ENCODE assay signal across 21 cellular contexts in genomic region chr6:17457405-17457804, GRCh38.
A peak's percentile ranks its signal among the peaks of the same experiment; 100 is the strongest.
DNase-seq lines count a peak whose midpoint lies in the region; ATAC-seq, FAIRE-seq and TF ChIP-seq lines count a peak whose summit lies in the region.
"Had no signal": no experiment of that assay in that cellular context is flagged by ENCODE, and none has a peak within 500 bp of the region (broad histone marks: within the 10 kb centered on the region; RNA-seq: fewer than 3 reads in every experiment).

No MANE protein-coding gene starts in this region.

- H3K9ac ChIP-seq in IMR-90 (ENCODE audit: low read depth, low read length) (no peak overlapping the region), astrocyte (ENCODE audit: low read length) (no peak overlapping the region), SK-N-SH (no peak overlapping the region)

- H3K27ac ChIP-seq in IMR-90 (ENCODE audit: insufficient read depth, low read length) (no peak overlapping the region), astrocyte (ENCODE audit: low read depth, low read length) (no peak overlapping the region), psoas muscle (peak overlapping the region; percentile 42), SK-N-SH (ENCODE audit: low read depth in 2 of 2, low read length in 1 of 2) (no peak overlapping the region)
- H3K27ac ChIP-seq: C4-2B had no signal

- dilution Hi-C loops in IMR-90 (cut with HindIII; ENCODE audit: low sequenced_read_pairs, unreplicated experiment), result no loop called here

- POLR2A ChIA-PET in IMR-90 (lab: Charles Lee; ENCODE audit: unreplicated experiment), result no interaction called here
- POLR2A ChIA-PET in SK-N-SH (lab: Yijun Ruan, JAX), result no interaction called here

- H3K27me3 Mint-ChIP-seq in astrocyte (ENCODE audit: low read depth, unreplicated experiment), result no peaks in the 10 kb centered on the region

- CTCF ChIA-PET in IMR-90 (lab: Yijun Ruan, JAX) (no interaction called here), SK-N-SH (lab: Yijun Ruan, JAX) (interaction anchor here (1.6 kb wide), 1 partner anchor 26 kb away, joined by 3 read pairs; no protein-coding TSS in a partner anchor)

- H3K9me2 ChIP-seq in SK-N-SH, result no peaks in the 10 kb centered on the region

- WGBS in IMR-90 (ENCODE audit: extremely low coverage in 2 of 2, insufficient read length in 1 of 2), 2 experiments, result 96% methylated on average over 4 of the region's 4 CpGs; no CpG with 5 or more reads in 1 of the 2 experiments
- 36 to 56% (median 41%) methylated on average over 4 of the region's 4 CpGs for WGBS in psoas muscle, 3 donors
- 93% methylated on average over 4 of the region's 4 CpGs for WGBS in SK-N-SH (ENCODE audit: low lambda C conversion rate)

- peaks cover 11 to 28% of the 10 kb centered on the region in 2 experiments; a peak in 2 of 4 replicates for H3K79me1 ChIP-seq in IMR-90 (ENCODE audit: low read depth in 1 of 2, low read length in 2 of 2)

- no peak overlapping the region for H3K4me3 Mint-ChIP-seq in astrocyte (ENCODE audit: unreplicated experiment)
- H3K4me3 Mint-ChIP-seq: CD4-positive, alpha-beta T cell; HFFc6 had no signal

- no peaks in the 10 kb centered on the region for H3F3A ChIP-seq in SK-N-SH (replicated peaks; ENCODE audit: insufficient read depth)

- H2BK20ac ChIP-seq in IMR-90 (ENCODE audit: low read depth, low read length), result no peak overlapping the region

- BruUV-seq in IMR-90 (replicated peaks; lab: Mats Ljungman, UMichigan), result no TSS peak

- no peaks in the 10 kb centered on the region; the same call in 1 of the 2 replicates for H3K36me3 ChIP-seq in IMR-90 (ENCODE audit: control insufficient read depth, insufficient read depth, low read length)
- no peaks in the 10 kb centered on the region for H3K36me3 ChIP-seq in astrocyte (ENCODE audit: insufficient read depth, low read length)
- H3K36me3 ChIP-seq in psoas muscle (ENCODE audit: insufficient read depth in 1 of 2, low read depth in 1 of 2), result peaks cover 7 to 28% of the 10 kb centered on the region in 2 donors
- H3K36me3 ChIP-seq in BE2C, result no peaks in the 10 kb centered on the region
- no peaks in the 10 kb centered on the region for H3K36me3 ChIP-seq in SK-N-SH (replicated peaks in 1 of 2; ENCODE audit: control insufficient read depth in 1 of 2, insufficient read depth in 2 of 2, low read length in 1 of 2)

- H4K91ac ChIP-seq in IMR-90 (ENCODE audit: insufficient read depth, low read depth, low read length), result no peak overlapping the region

- TF ChIP-seq EP300 in SK-N-SH (IDR thresholded peaks at IDR 0.05; ENCODE audit: borderline replicate concordance in 1 of 2, low read depth in 1 of 2, low read length in 1 of 2), result no peak

- peaks cover 4% of the 10 kb centered on the region; the same call in 1 of the 2 replicates for H3K4me1 ChIP-seq in IMR-90 (ENCODE audit: control insufficient read depth, insufficient read depth, low read length)
- H3K4me1 ChIP-seq in astrocyte (ENCODE audit: insufficient read depth, low read length), result peaks cover 12% of the 10 kb centered on the region
- H3K4me1 ChIP-seq in psoas muscle, result peaks cover 6% of the 10 kb centered on the region
- no peaks in the 10 kb centered on the region for H3K4me1 ChIP-seq in BE2C
- H3K4me1 ChIP-seq in SK-N-SH (ENCODE audit: control insufficient read depth in 1 of 2, insufficient read depth in 2 of 2, low read depth in 1 of 2, low read length in 1 of 2), result no peaks in the 10 kb centered on the region
- H3K4me1 ChIP-seq: Caco-2 had no signal

- TF ChIP-seq RAD21 in IMR-90 (IDR thresholded peaks at IDR 0.05; ENCODE audit: low read length) (no peak), SK-N-SH (IDR thresholded peaks at IDR 0.05; ENCODE audit: low read length) (no peak)

- H3K18ac ChIP-seq in IMR-90 (ENCODE audit: low read depth, low read length), result no peak overlapping the region

- H3K4ac ChIP-seq in IMR-90 (ENCODE audit: low read depth, low read length), result no peak overlapping the region

- H3K79me2 ChIP-seq in astrocyte (ENCODE audit: insufficient read depth, low read length) (peaks cover 3% of the 10 kb centered on the region), SK-N-SH (ENCODE audit: insufficient read depth) (no peaks in the 10 kb centered on the region; the same call in 1 of the 2 replicates)

- no peak for TF ChIP-seq POLR2A in IMR-90 (IDR thresholded peaks at IDR 0.05; ENCODE audit: low read depth, low read length)

- H3K23ac ChIP-seq in IMR-90 (ENCODE audit: low read depth, low read length), result no peak overlapping the region

- no peak overlapping the region for H3K4me3 ChIP-seq in IMR-90 (ENCODE audit: insufficient read depth, low read depth, low read length)
- no peak overlapping the region for H3K4me3 ChIP-seq in astrocyte (ENCODE audit: insufficient read depth, low read depth, low read length)
- H3K4me3 ChIP-seq in psoas muscle, result no peak overlapping the region
- no peak overlapping the region for H3K4me3 ChIP-seq in BE2C (ENCODE audit: low read depth, low read length)
- H3K4me3 ChIP-seq in SK-N-SH (ENCODE audit: low read depth in 2 of 2, low read length in 1 of 2), result no peak overlapping the region

- intact Hi-C loops in IMR-90 (cut with micrococcal nuclease), result no loop called here
- intact Hi-C loops in psoas muscle (cut with DNase I), result no loop called here

- H2BK15ac ChIP-seq in IMR-90 (ENCODE audit: low read depth, low read length), result no peak overlapping the region

- DNase-seq in IMR-90, result no peak
- DNase-seq in NCI-H526 (lab: John Stamatoyannopoulos, UW), result peak; percentile 11 to 26
- no peak for DNase-seq in astrocyte (ENCODE audit: low read depth)
- DNase-seq in psoas muscle, result no peak
- DNase-seq in BE2C, result no peak
- no peak for DNase-seq in SK-N-SH
- no peak for DNase-seq in GF-D8 (lab: John Stamatoyannopoulos, UW)
- DNase-seq: ACHN; Caco-2; CD4-positive, alpha-beta T cell; GOT3; H7; HFFc6 had no signal

- no peak overlapping the region for H3K56ac ChIP-seq in IMR-90 (ENCODE audit: extremely low read depth, insufficient read depth, low read length)

- H3K27ac Mint-ChIP-seq in astrocyte (ENCODE audit: unreplicated experiment), result no peak overlapping the region
- H3K27ac Mint-ChIP-seq: CD4-positive, alpha-beta T cell had no signal

- ATAC-seq in IMR-90 (ENCODE audit: low read depth) (no peak), psoas muscle (no peak)
- ATAC-seq: HCT116 had no signal

- H2AK9ac ChIP-seq in IMR-90 (replicated peaks; ENCODE audit: low read depth, low read length, poor library complexity), result no peak overlapping the region

- H3K9me1 ChIP-seq in IMR-90 (ENCODE audit: insufficient read depth, low read length), result peaks cover 6% of the 10 kb centered on the region; the same call in 1 of the 2 replicates

- H3K9me3 Mint-ChIP-seq in astrocyte (ENCODE audit: unreplicated experiment), result peaks cover 2% of the 10 kb centered on the region
- H3K9me3 Mint-ChIP-seq: CD4-positive, alpha-beta T cell; HFFc6 had no signal

- H4K8ac ChIP-seq in IMR-90 (ENCODE audit: low read depth in 2 of 2, low read length in 2 of 2), result no peak overlapping the region

- H3K14ac ChIP-seq in IMR-90 (replicated peaks; ENCODE audit: low read depth, low read length), result 0 out of 2 replicates have a peak overlapping the region, but pooled peaks have one; percentile 14

- no peak overlapping the region for H2BK5ac ChIP-seq in IMR-90 (ENCODE audit: low read depth, low read length, poor library complexity, severe bottlenecking)

- no peak for TF ChIP-seq CTCF in IMR-90 (conservative IDR thresholded peaks at IDR 0.05; ENCODE audit: low read depth, low read length)
- TF ChIP-seq CTCF in astrocyte (IDR thresholded peaks at IDR 0.05; ENCODE audit: insufficient read depth, low read depth, low read length), result no peak
- no peak for TF ChIP-seq CTCF in psoas muscle (IDR thresholded peaks at IDR 0.05)
- TF ChIP-seq CTCF in BE2C (IDR thresholded peaks at IDR 0.05; ENCODE audit: low read depth, low read length), result no peak
- no peak for TF ChIP-seq CTCF in SK-N-SH (IDR thresholded peaks at IDR 0.05)

- peak; percentile 17 for FAIRE-seq in astrocyte (lab: Jason Lieb, UNC)
- FAIRE-seq: A204.1, D721Med, G401.6, GM12892, GM18507, HTR-8/SVneo had no signal

- peaks cover 18% of the 10 kb centered on the region for H3K36me3 Mint-ChIP-seq in astrocyte (ENCODE audit: low read depth, unreplicated experiment)

- H3K27me3 ChIP-seq in IMR-90 (ENCODE audit: control insufficient read depth, insufficient read depth, low read length) (no peaks in the 10 kb centered on the region), astrocyte (ENCODE audit: insufficient read depth, low read length) (no peaks in the 10 kb centered on the region), psoas muscle (ENCODE audit: insufficient read depth in 3 of 3, low read length in 2 of 3) (no peaks in the 10 kb centered on the region), BE2C (no peaks in the 10 kb centered on the region), SK-N-SH (ENCODE audit: insufficient read depth) (no peaks in the 10 kb centered on the region)

- H3K4me2 ChIP-seq in IMR-90 (ENCODE audit: low read depth, low read length) (no peak overlapping the region), astrocyte (ENCODE audit: low read length) (no peak overlapping the region), SK-N-SH (no peak overlapping the region)

- H3K4me1 Mint-ChIP-seq in astrocyte (ENCODE audit: low read depth, unreplicated experiment), result peaks cover 14% of the 10 kb centered on the region

- no peak overlapping the region for H2AK5ac ChIP-seq in IMR-90 (ENCODE audit: low read depth, low read length)

- H2BK120ac ChIP-seq in IMR-90 (ENCODE audit: low read depth, low read length), result no peak overlapping the region

- in situ Hi-C loops in IMR-90 (cut with MboI; ENCODE audit: low sequenced_read_pairs), result no loop called here

- no peak overlapping the region for H2AFZ ChIP-seq in IMR-90 (replicated peaks; ENCODE audit: low read length, poor library complexity)
- no peak overlapping the region for H2AFZ ChIP-seq in astrocyte (ENCODE audit: low read depth, low read length)
- H2AFZ ChIP-seq in SK-N-SH (ENCODE audit: low read depth), result no peak overlapping the region

- H4K20me1 ChIP-seq in IMR-90 (ENCODE audit: insufficient read depth, low read length) (no peaks in the 10 kb centered on the region), astrocyte (ENCODE audit: insufficient read depth, low read length) (no peaks in the 10 kb centered on the region), SK-N-SH (ENCODE audit: insufficient read depth) (no peaks in the 10 kb centered on the region)

- H4K5ac ChIP-seq in IMR-90 (ENCODE audit: low read depth, low read length), result no peak overlapping the region

- H3K9me3 ChIP-seq in IMR-90 (ENCODE audit: control insufficient read depth, insufficient read depth, low read length) (no peaks in the 10 kb centered on the region), astrocyte (ENCODE audit: insufficient read depth, low read depth, low read length) (no peaks in the 10 kb centered on the region), psoas muscle (no peaks in the 10 kb centered on the region), BE2C (no peaks in the 10 kb centered on the region), SK-N-SH (no peaks in the 10 kb centered on the region)
- H3K9me3 ChIP-seq: Caco-2 had no signal

TF ChIP-seq in IMR-90, 13 proteins besides CTCF, POLR2A, EP300 and RAD21 (continues in another document):
- TF ChIP-seq FOS (IDR thresholded peaks at IDR 0.05; ENCODE audit: low read depth, low read length), result no peak

TF ChIP-seq in SK-N-SH, 30 proteins besides CTCF, POLR2A, EP300 and RAD21 (continues in another document):
- no peak for TF ChIP-seq FOSL2 (IDR thresholded peaks at IDR 0.05; ENCODE audit: borderline replicate concordance, low read depth)

Comparison
In these comparisons a context has a peak if more than half of its experiments do, and no peak if none do; other contexts are left out.
1. DNase-seq: peak in NCI-H526 (2 of 2); none in IMR-90 (single experiment), astrocyte (single experiment), psoas muscle (0 of 2), BE2C (single experiment), SK-N-SH (single experiment) and GF-D8 (single experiment).